ENCODE assay signal across 8 cellular contexts in genomic region chr18:55477537-55478300, GRCh38.
DNase-seq lines count a peak whose midpoint lies in the region; ATAC-seq and TF ChIP-seq lines count a peak whose summit lies in the region.

No MANE protein-coding gene starts in this region.

- peak overlapping the region; percentile 80 to 95 (median 90) for H3K27ac Mint-ChIP-seq in immature natural killer cell
- peak overlapping the region; percentile 97 for H3K27ac Mint-ChIP-seq in stimulated activated naive B cell treated with anti-CD40 and anti-IgM and Interleukin-4, amounts not matched to agents 10 μg/mL and 1 μg/mL and 100 μg/mL, for 72 hours

- H3K9me3 Mint-ChIP-seq in immature natural killer cell: no peaks in the 10 kb centered on the region
- peaks cover 0 to 1% of the 10 kb centered on the region in 2 donors for H3K9me3 Mint-ChIP-seq in stimulated activated naive B cell treated with anti-CD40 and anti-IgM and Interleukin-4, amounts not matched to agents 10 μg/mL and 1 μg/mL and 100 μg/mL, for 72 hours

- peak in 1 of 2 donors; percentile 14 for TF ChIP-seq POLR2A in adrenal gland (IDR thresholded peaks at IDR 0.05)

- peak; percentile 65 for DNase-seq in activated CD8-positive, alpha-beta memory T cell treated with anti-CD3 and anti-CD28 coated beads for 24 hours
- no peak for DNase-seq in activated CD8-positive, alpha-beta memory T cell treated with anti-CD3 and anti-CD28 coated beads, Interleukin-2, amount 50 U/mL, for 48 hours
- DNase-seq in NCI-H1694 (lab: John Stamatoyannopoulos, UW) (peak; percentile 25), adrenal gland (peak; percentile 33 to 77 (median 54)), immature natural killer cell (peak; percentile 50 to 65 (median 53)), NCI-H2081 treated with DMSO at 0.1 percent for 48 hours (lab: John Stamatoyannopoulos, UW) (no peak)
- DNase-seq in stimulated activated naive B cell treated with anti-CD40 and anti-IgM and Interleukin-4, amounts not matched to agents 10 μg/mL and 1 μg/mL and 100 μg/mL, for 72 hours: peak; percentile 23

- peaks cover 33 to 39% of the 10 kb centered on the region in 2 donors for H3K4me1 Mint-ChIP-seq in immature natural killer cell
- H3K4me1 Mint-ChIP-seq in stimulated activated naive B cell treated with anti-CD40 and anti-IgM and Interleukin-4, amounts not matched to agents 10 μg/mL and 1 μg/mL and 100 μg/mL, for 72 hours: peaks cover 13 to 40% of the 10 kb centered on the region in 2 donors

- no peaks in the 10 kb centered on the region for H3K36me3 ChIP-seq in adrenal gland (replicated peaks in 1 of 2)

- H3K4me3 Mint-ChIP-seq in immature natural killer cell: peak overlapping the region; percentile 86 to 97 (median 93)
- H3K4me3 Mint-ChIP-seq in stimulated activated naive B cell treated with anti-CD40 and anti-IgM and Interleukin-4, amounts not matched to agents 10 μg/mL and 1 μg/mL and 100 μg/mL, for 72 hours: peak overlapping the region; percentile 88 to 92

- WGBS in adrenal gland, 4 donors: 3 to 5% (median 4%) methylated on average over 9 of the region's 9 CpGs

- no peaks in the 10 kb centered on the region for H3K9me3 ChIP-seq in adrenal gland (replicated peaks in 1 of 3)

- peak overlapping the region in 3 of 4 donors; percentile 18 to 72 (median 20) for H3K4me3 ChIP-seq in adrenal gland

- H3K27me3 Mint-ChIP-seq in immature natural killer cell (ENCODE audit: low read depth in 3 of 3): peaks cover 0 to 3% (median 3%) of the 10 kb centered on the region in 3 donors
- no peaks in the 10 kb centered on the region for H3K27me3 Mint-ChIP-seq in stimulated activated naive B cell treated with anti-CD40 and anti-IgM and Interleukin-4, amounts not matched to agents 10 μg/mL and 1 μg/mL and 100 μg/mL, for 72 hours

- peak overlapping the region in 4 of 5 donors; percentile 42 to 79 (median 61) for H3K27ac ChIP-seq in adrenal gland

- no peaks in the 10 kb centered on the region for H3K27me3 ChIP-seq in adrenal gland

- ATAC-seq in HG02610 (IDR thresholded peaks at IDR 0.05; ENCODE audit: unreplicated experiment): peak; percentile 95
- peak; percentile 94 to 98 for ATAC-seq in stimulated activated naive B cell treated with anti-CD40 and anti-IgM and Interleukin-4, amounts not matched to agents 10 μg/mL and 1 μg/mL and 100 μg/mL, for 72 hours (replicated peaks)

- no peaks in the 10 kb centered on the region for H3K36me3 Mint-ChIP-seq in immature natural killer cell
- peaks cover 0 to 2% of the 10 kb centered on the region in 2 donors for H3K36me3 Mint-ChIP-seq in stimulated activated naive B cell treated with anti-CD40 and anti-IgM and Interleukin-4, amounts not matched to agents 10 μg/mL and 1 μg/mL and 100 μg/mL, for 72 hours

- intact Hi-C loops in adrenal gland (cut with DNase I): no loop called here

- H3K4me1 ChIP-seq in adrenal gland (replicated peaks in 1 of 2): peaks cover 0 to 11% of the 10 kb centered on the region in 2 donors

- peak in 4 of 6 experiments; percentile 32 to 52 (median 35) for TF ChIP-seq CTCF in adrenal gland (IDR thresholded peaks at IDR 0.05)

Comparison
In these comparisons a context has a peak if more than half of its experiments do, and no peak if none do; other contexts are left out.
1. DNase-seq: peak in activated CD8-positive, alpha-beta memory T cell treated with anti-CD3 and anti-CD28 coated beads for 24 hours (single experiment), NCI-H1694 (single experiment), adrenal gland (7 of 7), immature natural killer cell (3 of 3) and stimulated activated naive B cell treated with anti-CD40 and anti-IgM and Interleukin-4, amounts not matched to agents 10 μg/mL and 1 μg/mL and 100 μg/mL, for 72 hours (single experiment); none in activated CD8-positive, alpha-beta memory T cell treated with anti-CD3 and anti-CD28 coated beads, Interleukin-2, amount 50 U/mL, for 48 hours (single experiment) and NCI-H2081 treated with DMSO at 0.1 percent for 48 hours (single experiment).